In the genomic region with DNA sequence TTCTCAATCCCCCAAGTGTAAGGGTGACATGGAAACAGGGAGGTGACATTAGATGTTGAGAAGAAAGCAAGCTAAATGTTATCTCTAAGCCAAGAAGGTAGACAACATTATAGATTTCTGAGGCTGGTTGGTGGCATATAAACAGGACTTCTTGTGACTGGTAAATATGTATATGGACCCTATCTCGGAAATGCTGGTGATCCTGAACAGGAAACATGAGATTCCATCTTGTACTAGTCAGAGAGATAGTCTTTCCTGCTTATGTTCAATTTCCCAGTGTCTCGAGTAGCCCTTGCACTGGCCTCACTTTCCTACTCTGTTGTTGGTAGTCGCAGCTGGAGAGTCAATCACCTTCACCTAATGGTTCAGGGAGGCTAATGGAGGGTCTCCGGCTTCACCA, we compare ENCODE assay signal across 2 cellular contexts.
TF ChIP-seq lines count a peak whose summit lies in the region.

No MANE protein-coding gene starts in this region.

TF ChIP-seq in IMR-90, 13 proteins besides CTCF, POLR2A, EP300 and RAD21:
- TF ChIP-seq FOS (IDR thresholded peaks at IDR 0.05; ENCODE audit: low read depth, low read length), result no peak
- TF ChIP-seq MAZ (IDR thresholded peaks at IDR 0.05; ENCODE audit: borderline replicate concordance, low read depth, low read length), result no peak
- TF ChIP-seq MAFK (IDR thresholded peaks at IDR 0.05; ENCODE audit: low read depth, low read length), result no peak
- TF ChIP-seq RCOR1 (IDR thresholded peaks at IDR 0.05; ENCODE audit: insufficient replicate concordance, low read length), result no peak
- TF ChIP-seq SMC3 (IDR thresholded peaks at IDR 0.05; ENCODE audit: low read depth, low read length), result no peak
- TF ChIP-seq CHD1 (IDR thresholded peaks at IDR 0.05; ENCODE audit: low read depth, low read length), result no peak
- TF ChIP-seq ELK1 (IDR thresholded peaks at IDR 0.05; ENCODE audit: borderline replicate concordance, low read depth, low read length), result no peak
- TF ChIP-seq CEBPB (IDR thresholded peaks at IDR 0.05; ENCODE audit: low read depth, low read length), result no peak
- no peak for TF ChIP-seq NFE2L2 (IDR thresholded peaks at IDR 0.05; ENCODE audit: low read depth, low read length)
- no peak for TF ChIP-seq BHLHE40 (IDR thresholded peaks at IDR 0.05; ENCODE audit: low read depth, low read length)
- no peak for TF ChIP-seq RFX5 (IDR thresholded peaks at IDR 0.05; ENCODE audit: low read depth, low read length)
- no peak for TF ChIP-seq MXI1 (IDR thresholded peaks at IDR 0.05; ENCODE audit: borderline replicate concordance, low read depth, low read length)

TF ChIP-seq in endothelial cell of umbilical vein, 7 proteins besides CTCF, POLR2A, EP300 and RAD21:
- TF ChIP-seq EZH2 (IDR thresholded peaks at IDR 0.05; ENCODE audit: borderline replicate concordance, low read depth, low read length, severe bottlenecking) (no peak), MAX (IDR thresholded peaks at IDR 0.05; ENCODE audit: insufficient read depth, insufficient read length) (no peak), GATA2 (IDR thresholded peaks at IDR 0.05; ENCODE audit: insufficient read depth, insufficient read length, low read depth, low read length) (peak; percentile 51), FOS (IDR thresholded peaks at IDR 0.05; ENCODE audit: borderline replicate concordance, insufficient read depth, low read length) (no peak), POLR2AphosphoS5 (IDR thresholded peaks at IDR 0.05; ENCODE audit: insufficient read depth, low read depth, low read length) (peak; percentile 59), MYC (IDR thresholded peaks at IDR 0.05; ENCODE audit: low read depth, low read length) (no peak), JUN (IDR thresholded peaks at IDR 0.05; ENCODE audit: borderline replicate concordance, insufficient read depth, insufficient read length, low read depth) (peak; percentile 50)
